Comparison of ENCODE assay signal across 11 cellular contexts in the genomic region with DNA sequence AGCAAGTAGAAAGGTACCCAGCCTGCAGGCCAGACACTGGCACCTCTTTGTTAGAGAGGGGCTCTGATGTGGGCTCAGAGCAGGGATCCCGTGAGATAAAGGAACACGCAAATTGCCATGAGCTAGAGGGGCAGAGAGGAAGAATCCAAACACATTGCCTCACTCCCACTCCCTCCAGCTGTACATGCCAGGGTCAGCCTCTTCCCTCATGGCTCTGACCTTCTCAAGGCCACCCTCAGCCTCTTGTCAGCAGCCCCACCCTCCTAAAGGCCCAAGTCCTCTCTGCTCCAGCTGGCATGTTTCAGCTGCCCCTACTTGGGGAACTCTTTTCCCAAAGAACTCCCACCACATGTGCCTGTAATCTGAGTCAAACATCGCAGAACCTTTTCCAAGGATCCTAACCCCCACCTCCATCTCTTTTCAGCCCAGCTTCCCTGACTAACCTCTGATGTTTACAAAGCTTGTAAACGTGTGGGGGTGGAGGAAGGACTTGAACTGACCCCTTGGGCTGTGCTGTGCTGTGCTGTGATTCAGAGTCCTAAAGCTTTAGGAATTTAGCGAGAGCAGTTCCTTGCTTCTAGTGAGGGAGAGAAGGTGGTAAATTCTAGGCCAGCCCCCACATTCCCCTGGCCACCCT. TPM values are rescaled to one million over a fixed set of nuclear protein-coding genes. Genes with fewer than 3 reads are reported as not detected.
DNase-seq lines count a peak whose midpoint lies in the region; ATAC-seq and TF ChIP-seq lines count a peak whose summit lies in the region.
"Had no signal": no experiment of that assay in that cellular context is flagged by ENCODE, and none has a peak within 500 bp of the region (broad histone marks: within the 10 kb centered on the region; RNA-seq: fewer than 3 reads in every experiment).

No MANE protein-coding gene starts in this region.

- POLR2A ChIA-PET in activated CD4-positive, alpha-beta T cell treated with anti-CD3 and anti-CD28 coated beads, Interleukin-2, amount 10 ng/mL, durations not matched to agents 7 days and 5 days (lab: Charles Lee): no interaction called here

- H3K4me1 ChIP-seq in colonic mucosa (peaks cover 2% of the 10 kb centered on the region), vagina (peaks cover 47% of the 10 kb centered on the region)

- no peaks in the 10 kb centered on the region for H3K9me3 Mint-ChIP-seq in activated CD4-positive, alpha-beta T cell treated with anti-CD3 and anti-CD28 coated beads, Interleukin-2, amount 10 ng/mL, durations not matched to agents 24 days and 14 days
- H3K9me3 Mint-ChIP-seq in activated CD4-positive, alpha-beta T cell treated with anti-CD3 and anti-CD28 coated beads, Interleukin-2, amount 10 ng/mL, durations not matched to agents 7 days and 5 days: no peaks in the 10 kb centered on the region
- H3K9me3 Mint-ChIP-seq in mesothelial cell of epicardium: no peaks in the 10 kb centered on the region
- H3K9me3 Mint-ChIP-seq in stimulated activated naive CD8-positive, alpha-beta T cell treated with anti-CD3 and anti-CD28 coated beads, Interleukin-15, amount 100 ng/mL, for 72 hours: no peaks in the 10 kb centered on the region
- H3K9me3 Mint-ChIP-seq: naive thymus-derived CD4-positive, alpha-beta T cell had no signal

- no peak overlapping the region for H3K4me3 ChIP-seq in colonic mucosa
- H3K4me3 ChIP-seq in vagina: no peak overlapping the region
- H3K4me3 ChIP-seq: tibial artery had no signal

- H3K27me3 ChIP-seq in colonic mucosa: no peaks in the 10 kb centered on the region
- H3K27me3 ChIP-seq in vagina: no peaks in the 10 kb centered on the region
- H3K27me3 ChIP-seq: tibial artery had no signal

- H3K9me3 ChIP-seq in colonic mucosa (no peaks in the 10 kb centered on the region), vagina (no peaks in the 10 kb centered on the region)
- H3K9me3 ChIP-seq: tibial artery had no signal

- H3K27ac ChIP-seq in colonic mucosa (peak overlapping the region; percentile 54), vagina (peak overlapping the region; percentile 95)

- TF ChIP-seq POLR2A in vagina (IDR thresholded peaks at IDR 0.05): no peak

- peaks cover 5% of the 10 kb centered on the region for H3K27me3 Mint-ChIP-seq in activated CD4-positive, alpha-beta T cell treated with anti-CD3 and anti-CD28 coated beads, Interleukin-2, amount 10 ng/mL, durations not matched to agents 24 days and 14 days
- no peaks in the 10 kb centered on the region for H3K27me3 Mint-ChIP-seq in activated CD4-positive, alpha-beta T cell treated with anti-CD3 and anti-CD28 coated beads, Interleukin-2, amount 10 ng/mL, durations not matched to agents 7 days and 5 days
- H3K27me3 Mint-ChIP-seq in mesothelial cell of epicardium (ENCODE audit: low read depth): no peaks in the 10 kb centered on the region
- H3K27me3 Mint-ChIP-seq in stimulated activated naive CD8-positive, alpha-beta T cell treated with anti-CD3 and anti-CD28 coated beads, Interleukin-15, amount 100 ng/mL, for 72 hours: peaks cover 5% of the 10 kb centered on the region
- H3K27me3 Mint-ChIP-seq: naive thymus-derived CD4-positive, alpha-beta T cell had no signal

- peaks cover 19% of the 10 kb centered on the region for H3K4me1 Mint-ChIP-seq in activated CD4-positive, alpha-beta T cell treated with anti-CD3 and anti-CD28 coated beads, Interleukin-2, amount 10 ng/mL, durations not matched to agents 24 days and 14 days
- H3K4me1 Mint-ChIP-seq in activated CD4-positive, alpha-beta T cell treated with anti-CD3 and anti-CD28 coated beads, Interleukin-2, amount 10 ng/mL, durations not matched to agents 7 days and 5 days: peaks cover 12% of the 10 kb centered on the region
- H3K4me1 Mint-ChIP-seq in mesothelial cell of epicardium: peaks cover 31% of the 10 kb centered on the region
- peaks cover 25% of the 10 kb centered on the region for H3K4me1 Mint-ChIP-seq in stimulated activated naive CD8-positive, alpha-beta T cell treated with anti-CD3 and anti-CD28 coated beads, Interleukin-15, amount 100 ng/mL, for 72 hours

- DNase-seq in activated CD4-positive, alpha-beta T cell treated with anti-CD3 and anti-CD28 coated beads, Interleukin-2, amount 10 ng/mL, durations not matched to agents 24 days and 14 days: peak; percentile 53
- no peak for DNase-seq in activated CD4-positive, alpha-beta T cell treated with anti-CD3 and anti-CD28 coated beads, Interleukin-2, amount 10 ng/mL, durations not matched to agents 7 days and 5 days
- DNase-seq in colonic mucosa: no peak
- no peak for DNase-seq in mesothelial cell of epicardium (ENCODE audit: low spot score in 2 of 2, unreplicated experiment in 2 of 2)
- DNase-seq in vagina (ENCODE audit: extremely low spot score in 2 of 2): no peak
- DNase-seq in T-helper 9 cell: no peak
- no peak for DNase-seq in stimulated activated naive CD8-positive, alpha-beta T cell treated with anti-CD3 and anti-CD28 coated beads, Interleukin-15, amount 100 ng/mL, for 72 hours
- DNase-seq in SW 1271 (lab: John Stamatoyannopoulos, UW): no peak
- DNase-seq: 8988T; naive thymus-derived CD4-positive, alpha-beta T cell; tibial artery had no signal

- ATAC-seq in stimulated activated naive CD8-positive, alpha-beta T cell treated with anti-CD3 and anti-CD28 coated beads, Interleukin-15, amount 100 ng/mL, for 72 hours: no peak
- ATAC-seq: naive thymus-derived CD4-positive, alpha-beta T cell had no signal

- H3K36me3 ChIP-seq in colonic mucosa (no peaks in the 10 kb centered on the region), vagina (no peaks in the 10 kb centered on the region)
- H3K36me3 ChIP-seq: tibial artery had no signal

- peaks cover 2% of the 10 kb centered on the region for H3K36me3 Mint-ChIP-seq in activated CD4-positive, alpha-beta T cell treated with anti-CD3 and anti-CD28 coated beads, Interleukin-2, amount 10 ng/mL, durations not matched to agents 24 days and 14 days (ENCODE audit: low read depth)
- no peaks in the 10 kb centered on the region for H3K36me3 Mint-ChIP-seq in activated CD4-positive, alpha-beta T cell treated with anti-CD3 and anti-CD28 coated beads, Interleukin-2, amount 10 ng/mL, durations not matched to agents 7 days and 5 days (ENCODE audit: low read depth)
- no peaks in the 10 kb centered on the region for H3K36me3 Mint-ChIP-seq in mesothelial cell of epicardium
- H3K36me3 Mint-ChIP-seq: naive thymus-derived CD4-positive, alpha-beta T cell had no signal

- intact Hi-C loops in activated CD4-positive, alpha-beta T cell treated with anti-CD3 and anti-CD28 coated beads, Interleukin-2, amount 10 ng/mL, durations not matched to agents 24 days and 14 days (cut with micrococcal nuclease): loop anchor here (10.0 kb wide), 1 partner anchor 626 kb away; a partner anchor contains a TSS
- intact Hi-C loops in colonic mucosa (cut with DNase I) (no loop called here), vagina (cut with DNase I) (no loop called here)

- no peak for TF ChIP-seq CTCF in colonic mucosa (IDR thresholded peaks at IDR 0.05)
- TF ChIP-seq CTCF in mesothelial cell of epicardium (IDR thresholded peaks at IDR 0.05; ENCODE audit: unreplicated experiment): no peak
- no peak for TF ChIP-seq CTCF in vagina (IDR thresholded peaks at IDR 0.05)

- no peak overlapping the region for H3K4me3 Mint-ChIP-seq in activated CD4-positive, alpha-beta T cell treated with anti-CD3 and anti-CD28 coated beads, Interleukin-2, amount 10 ng/mL, durations not matched to agents 24 days and 14 days
- H3K4me3 Mint-ChIP-seq in activated CD4-positive, alpha-beta T cell treated with anti-CD3 and anti-CD28 coated beads, Interleukin-2, amount 10 ng/mL, durations not matched to agents 7 days and 5 days: no peak overlapping the region
- no peak overlapping the region for H3K4me3 Mint-ChIP-seq in mesothelial cell of epicardium
- H3K4me3 Mint-ChIP-seq in stimulated activated naive CD8-positive, alpha-beta T cell treated with anti-CD3 and anti-CD28 coated beads, Interleukin-15, amount 100 ng/mL, for 72 hours: no peak overlapping the region
- H3K4me3 Mint-ChIP-seq: naive thymus-derived CD4-positive, alpha-beta T cell had no signal

- peak overlapping the region in 1 of 2 donors; percentile 9 for H3K9ac ChIP-seq in colonic mucosa (ENCODE audit: low read depth in 2 of 2, low read length in 2 of 2)

- H3K27ac Mint-ChIP-seq in activated CD4-positive, alpha-beta T cell treated with anti-CD3 and anti-CD28 coated beads, Interleukin-2, amount 10 ng/mL, durations not matched to agents 24 days and 14 days: no peak overlapping the region
- H3K27ac Mint-ChIP-seq in activated CD4-positive, alpha-beta T cell treated with anti-CD3 and anti-CD28 coated beads, Interleukin-2, amount 10 ng/mL, durations not matched to agents 7 days and 5 days: no peak overlapping the region
- H3K27ac Mint-ChIP-seq in mesothelial cell of epicardium: peak overlapping the region; percentile 32
- peak overlapping the region in 1 of 2 donors; percentile 35 for H3K27ac Mint-ChIP-seq in stimulated activated naive CD8-positive, alpha-beta T cell treated with anti-CD3 and anti-CD28 coated beads, Interleukin-15, amount 100 ng/mL, for 72 hours

- CTCF ChIA-PET in activated CD4-positive, alpha-beta T cell treated with anti-CD3 and anti-CD28 coated beads, Interleukin-2, amount 10 ng/mL, durations not matched to agents 7 days and 5 days (lab: Charles Lee): interaction anchor here (0.6 to 1.6 kb wide), 5 partner anchors 10 to 435 kb away, joined by 3 to 6 read pairs (median 4); no protein-coding TSS in a partner anchor

RNA-seq across cellular contexts. Expression of a gene that starts 7.4 kb away (rescaled TPM):
- 9.9 and 11.2 TPM in 2 replicates for total RNA-seq in activated CD4-positive, alpha-beta T cell treated with anti-CD3 and anti-CD28 coated beads, Interleukin-2, amount 10 ng/mL, durations not matched to agents 24 days and 14 days
- 10 to 100 TPM; 14.9 to 19.9 TPM for total RNA-seq in activated CD4-positive, alpha-beta T cell treated with anti-CD3 and anti-CD28 coated beads, Interleukin-2, amount 10 ng/mL, durations not matched to agents 7 days and 5 days
- total RNA-seq in colonic mucosa: 10 to 100 TPM; 23.4 to 54.5 TPM
- total RNA-seq in mesothelial cell of epicardium: 107 to 114 TPM (median 113 TPM) in 3 replicates
- 36.1 TPM for total RNA-seq in vagina

RNA-seq across cellular contexts. Expression of a gene that starts 22.0 kb away (rescaled TPM):
- total RNA-seq in activated CD4-positive, alpha-beta T cell treated with anti-CD3 and anti-CD28 coated beads, Interleukin-2, amount 10 ng/mL, durations not matched to agents 24 days and 14 days: 0.14 and 0.73 TPM in 2 replicates
- total RNA-seq in activated CD4-positive, alpha-beta T cell treated with anti-CD3 and anti-CD28 coated beads, Interleukin-2, amount 10 ng/mL, durations not matched to agents 7 days and 5 days: not detected
- total RNA-seq in colonic mucosa (100 to 1,000 TPM in 1 of 2 donors, 10 to 100 TPM in 1; 84.7 to 121 TPM), mesothelial cell of epicardium (65.4 to 69.2 TPM (median 66.1 TPM) in 3 replicates), vagina (30.0 TPM)

RNA-seq across cellular contexts. Expression of a gene that starts 41.0 kb away (rescaled TPM):
- total RNA-seq in activated CD4-positive, alpha-beta T cell treated with anti-CD3 and anti-CD28 coated beads, Interleukin-2, amount 10 ng/mL, durations not matched to agents 24 days and 14 days: 122 and 126 TPM in 2 replicates
- 100 to 1,000 TPM; 143 to 144 TPM for total RNA-seq in activated CD4-positive, alpha-beta T cell treated with anti-CD3 and anti-CD28 coated beads, Interleukin-2, amount 10 ng/mL, durations not matched to agents 7 days and 5 days
- total RNA-seq in colonic mucosa: 100 to 1,000 TPM in 1 of 2 donors, 10 to 100 TPM in 1; 87.2 to 150 TPM
- 88.5 to 106 TPM (median 97.9 TPM) in 3 replicates for total RNA-seq in mesothelial cell of epicardium
- total RNA-seq in vagina: 57.9 TPM

RNA-seq across cellular contexts. Expression of a gene that starts 54.7 kb away (rescaled TPM):
- total RNA-seq in activated CD4-positive, alpha-beta T cell treated with anti-CD3 and anti-CD28 coated beads, Interleukin-2, amount 10 ng/mL, durations not matched to agents 24 days and 14 days: 4.4 and 5.7 TPM in 2 replicates
- total RNA-seq in activated CD4-positive, alpha-beta T cell treated with anti-CD3 and anti-CD28 coated beads, Interleukin-2, amount 10 ng/mL, durations not matched to agents 7 days and 5 days: 1 to 10 TPM; 1.1 to 1.2 TPM
- 1 to 10 TPM; 2.5 to 3.4 TPM for total RNA-seq in colonic mucosa
- 14.9 to 15.8 TPM (median 15.0 TPM) in 3 replicates for total RNA-seq in mesothelial cell of epicardium
- total RNA-seq in vagina: 3.9 TPM

Comparison
In these comparisons a context has a peak if more than half of its experiments do, and no peak if none do; other contexts are left out.
1. RNA of a gene that starts 22.0 kb away (total RNA-seq): 84.7 to 121 TPM in colonic mucosa, 65.4 to 69.2 TPM in mesothelial cell of epicardium and 30.0 TPM in vagina (single experiment); 0.14 to 0.73 TPM in activated CD4-positive, alpha-beta T cell treated with anti-CD3 and anti-CD28 coated beads, Interleukin-2, amount 10 ng/mL, durations not matched to agents 24 days and 14 days and not detected in activated CD4-positive, alpha-beta T cell treated with anti-CD3 and anti-CD28 coated beads, Interleukin-2, amount 10 ng/mL, durations not matched to agents 7 days and 5 days; every median in the first group is over 10 times any median in the second.